26 cellular contexts compared by ENCODE assay signal in the genomic region with DNA sequence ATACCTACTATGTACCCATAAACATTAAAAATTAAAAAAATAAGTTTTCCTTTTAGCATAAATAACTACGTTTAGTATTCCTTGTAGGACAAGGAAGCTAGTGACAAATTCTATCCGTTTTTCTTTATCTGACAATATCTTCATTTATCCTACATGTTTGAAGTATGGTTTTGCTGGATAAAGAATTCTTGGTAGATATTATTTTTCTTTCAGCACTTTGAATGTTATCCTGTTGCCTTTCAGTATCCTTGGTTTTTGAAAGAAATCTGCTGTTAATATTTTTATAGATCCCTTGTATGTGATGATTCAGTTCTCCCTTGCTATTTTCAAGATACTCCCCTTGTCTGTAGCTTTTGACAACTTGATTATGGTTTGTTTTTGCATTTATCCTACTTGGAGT.
"Had no signal": no experiment of that assay in that cellular context is flagged by ENCODE, and none has a peak within 500 bp of the region (broad histone marks: within the 10 kb centered on the region; RNA-seq: fewer than 3 reads in every experiment).

No MANE protein-coding gene starts in this region.

- DNase-seq: dermis blood vessel endothelial cell; dorsolateral prefrontal cortex; effector CD4-positive, alpha-beta T cell; effector memory CD4-positive, alpha-beta T cell; erythroblast; esophagus squamous epithelium; foreskin fibroblast; foreskin melanocyte; gastrocnemius medialis; glutamatergic neuron; head of caudate nucleus; heart right ventricle; hippocampal formation; islet precursor cell; left cardiac atrium; left lung; left ventricle myocardium superior; lower lobe of right lung; mesenchymal stem cell; mucosa of descending colon; naive B cell; naive thymus-derived CD8-positive, alpha-beta T cell had no signal

- H3K27ac ChIP-seq: coronary artery, dorsolateral prefrontal cortex, epithelial cell of prostate, esophagus squamous epithelium, gastrocnemius medialis, heart right ventricle, left lung, lower lobe of right lung had no signal

- H3K27ac Mint-ChIP-seq: mesothelial cell of epicardium; naive B cell; naive thymus-derived CD8-positive, alpha-beta T cell had no signal

- H3K4me3 ChIP-seq: coronary artery, dorsolateral prefrontal cortex, esophagus squamous epithelium, gastrocnemius medialis, heart right ventricle, left lung, lower lobe of right lung, mucosa of descending colon had no signal

- H3K4me1 Mint-ChIP-seq: mesothelial cell of epicardium; naive B cell; naive thymus-derived CD8-positive, alpha-beta T cell had no signal

- H3K4me3 Mint-ChIP-seq: mesothelial cell of epicardium; naive B cell; naive thymus-derived CD8-positive, alpha-beta T cell had no signal

- ATAC-seq: esophagus mucosa; gastrocnemius medialis; heart right ventricle; left cardiac atrium; left lung; left ventricle myocardium superior; lower lobe of right lung; mucosa of descending colon; naive thymus-derived CD8-positive, alpha-beta T cell had no signal

- H3K27me3 Mint-ChIP-seq: naive B cell; naive thymus-derived CD8-positive, alpha-beta T cell had no signal

- H3K36me3 ChIP-seq: gastrocnemius medialis, lower lobe of right lung had no signal

- H3K4me1 ChIP-seq: esophagus squamous epithelium, gastrocnemius medialis, heart right ventricle, left lung, lower lobe of right lung had no signal
